ENCODE assay signal across 16 cellular contexts in genomic region chr12:131578828-131579227, GRCh38.
DNase-seq lines count a peak whose midpoint lies in the region; ATAC-seq and TF ChIP-seq lines count a peak whose summit lies in the region.
"Had no signal": no experiment of that assay in that cellular context is flagged by ENCODE, and none has a peak within 500 bp of the region (broad histone marks: within the 10 kb centered on the region; RNA-seq: fewer than 3 reads in every experiment).

No MANE protein-coding gene starts in this region.

- H3K4me1 Mint-ChIP-seq in glutamatergic neuron (ENCODE audit: low read depth, unreplicated experiment) (peaks cover 36% of the 10 kb centered on the region), nephron progenitor cell (peaks cover 20% of the 10 kb centered on the region)
- H3K4me1 Mint-ChIP-seq: B cell had no signal

- H3K4me3 Mint-ChIP-seq in glutamatergic neuron (ENCODE audit: unreplicated experiment) (no peak overlapping the region), nephron progenitor cell (no peak overlapping the region)
- H3K4me3 Mint-ChIP-seq: B cell; CD4-positive, alpha-beta T cell; CD8-positive, alpha-beta T cell had no signal

- TF ChIP-seq CTCF in glutamatergic neuron (IDR thresholded peaks at IDR 0.05; ENCODE audit: partially characterized antibody, unreplicated experiment) (no peak), nephron progenitor cell (IDR thresholded peaks at IDR 0.05) (no peak)

- H3K27me3 Mint-ChIP-seq in glutamatergic neuron (ENCODE audit: unreplicated experiment): peaks cover 24% of the 10 kb centered on the region
- peaks cover 18% of the 10 kb centered on the region for H3K27me3 Mint-ChIP-seq in nephron progenitor cell (ENCODE audit: low read depth, poor library complexity)

- H3K9me3 Mint-ChIP-seq in glutamatergic neuron (ENCODE audit: unreplicated experiment): peaks cover 30% of the 10 kb centered on the region
- H3K9me3 Mint-ChIP-seq in nephron progenitor cell: no peaks in the 10 kb centered on the region
- H3K9me3 Mint-ChIP-seq: CD4-positive, alpha-beta T cell; CD8-positive, alpha-beta T cell had no signal

- H3K36me3 Mint-ChIP-seq in glutamatergic neuron (ENCODE audit: unreplicated experiment) (peaks cover 11% of the 10 kb centered on the region), nephron progenitor cell (ENCODE audit: low read depth) (no peaks in the 10 kb centered on the region)
- H3K36me3 Mint-ChIP-seq: CD8-positive, alpha-beta T cell had no signal

- no peak for ATAC-seq in SK-N-SH treated with all-trans-retinoic acid at 6 μM for 48 hours
- ATAC-seq in esophagus mucosa: no peak
- ATAC-seq: A549; CD8-positive, alpha-beta T cell; GM12878 had no signal

- DNase-seq in SK-N-DZ (ENCODE audit: low spot score) (peak; percentile 71), glutamatergic neuron (peak; percentile 3), nephron progenitor cell (no peak)
- DNase-seq: AML-193; Caco-2; Calu3; CD4-positive, alpha-beta T cell; CD8-positive, alpha-beta T cell; DND-41; EL; GDM1 had no signal

- H3K27ac Mint-ChIP-seq in glutamatergic neuron (ENCODE audit: unreplicated experiment) (peak overlapping the region; percentile 76), nephron progenitor cell (no peak overlapping the region)
- H3K27ac Mint-ChIP-seq: B cell; CD4-positive, alpha-beta T cell; CD8-positive, alpha-beta T cell had no signal

TF ChIP-seq in SK-N-SH treated with all-trans-retinoic acid at 6 μM for 48 hours, 23 proteins besides CTCF, POLR2A, EP300 and RAD21:
- TF ChIP-seq TCF4 (CRISPR knock-in tag; IDR thresholded peaks at IDR 0.05; ENCODE audit: borderline replicate concordance) (peak; percentile 31; the same call in 1 of the 2 replicates), SNAI2 (CRISPR knock-in tag; IDR thresholded peaks at IDR 0.05) (no peak)
TF ChIP-seq in SK-N-SH treated with all-trans-retinoic acid at 6 μM for 48 hours: peak in this region for 1.
